ENCODE assay signal across 1 cellular context in the genomic region with DNA sequence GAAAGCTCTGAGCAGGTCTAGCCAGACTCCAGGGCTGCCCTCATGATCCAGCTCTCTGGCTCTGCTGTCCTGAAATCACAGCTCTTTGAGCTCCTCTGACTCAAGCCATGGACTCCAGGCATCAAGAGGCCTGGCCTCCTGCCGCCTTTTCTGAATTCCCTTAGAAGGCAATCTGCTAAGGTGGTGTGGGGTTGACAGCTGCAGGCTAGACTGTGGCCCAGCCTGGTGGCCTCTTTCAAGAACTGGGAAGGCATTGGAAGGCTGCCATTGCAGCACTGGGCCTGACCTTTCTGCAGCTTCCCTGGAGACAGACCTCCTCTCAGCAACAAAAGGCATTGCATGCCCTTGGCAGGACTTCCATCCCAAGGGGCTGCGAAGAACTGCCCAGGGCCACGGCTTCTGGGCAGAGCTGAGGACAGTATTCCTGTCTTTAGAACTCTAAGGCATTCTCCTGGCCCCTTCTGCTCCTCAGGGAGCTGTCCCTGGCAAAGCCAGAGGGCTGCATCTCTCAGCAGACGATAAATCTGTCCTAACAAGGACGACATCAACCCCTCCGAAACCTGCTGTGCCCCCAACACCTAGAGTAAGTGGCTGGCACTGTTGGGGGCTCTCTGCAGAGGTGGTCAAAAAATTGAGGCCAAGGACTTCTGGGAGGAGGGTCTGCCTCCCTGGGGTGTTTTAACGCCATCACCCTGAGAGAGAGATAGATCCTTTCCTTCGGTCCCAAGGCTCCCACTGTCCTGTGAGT.
TF ChIP-seq lines count a peak whose summit lies in the region.

No MANE protein-coding gene starts in this region.

TF ChIP-seq in GM23338, 12 proteins besides CTCF, POLR2A, EP300 and RAD21 (continued from another document):
- TF ChIP-seq, protein P1, sequence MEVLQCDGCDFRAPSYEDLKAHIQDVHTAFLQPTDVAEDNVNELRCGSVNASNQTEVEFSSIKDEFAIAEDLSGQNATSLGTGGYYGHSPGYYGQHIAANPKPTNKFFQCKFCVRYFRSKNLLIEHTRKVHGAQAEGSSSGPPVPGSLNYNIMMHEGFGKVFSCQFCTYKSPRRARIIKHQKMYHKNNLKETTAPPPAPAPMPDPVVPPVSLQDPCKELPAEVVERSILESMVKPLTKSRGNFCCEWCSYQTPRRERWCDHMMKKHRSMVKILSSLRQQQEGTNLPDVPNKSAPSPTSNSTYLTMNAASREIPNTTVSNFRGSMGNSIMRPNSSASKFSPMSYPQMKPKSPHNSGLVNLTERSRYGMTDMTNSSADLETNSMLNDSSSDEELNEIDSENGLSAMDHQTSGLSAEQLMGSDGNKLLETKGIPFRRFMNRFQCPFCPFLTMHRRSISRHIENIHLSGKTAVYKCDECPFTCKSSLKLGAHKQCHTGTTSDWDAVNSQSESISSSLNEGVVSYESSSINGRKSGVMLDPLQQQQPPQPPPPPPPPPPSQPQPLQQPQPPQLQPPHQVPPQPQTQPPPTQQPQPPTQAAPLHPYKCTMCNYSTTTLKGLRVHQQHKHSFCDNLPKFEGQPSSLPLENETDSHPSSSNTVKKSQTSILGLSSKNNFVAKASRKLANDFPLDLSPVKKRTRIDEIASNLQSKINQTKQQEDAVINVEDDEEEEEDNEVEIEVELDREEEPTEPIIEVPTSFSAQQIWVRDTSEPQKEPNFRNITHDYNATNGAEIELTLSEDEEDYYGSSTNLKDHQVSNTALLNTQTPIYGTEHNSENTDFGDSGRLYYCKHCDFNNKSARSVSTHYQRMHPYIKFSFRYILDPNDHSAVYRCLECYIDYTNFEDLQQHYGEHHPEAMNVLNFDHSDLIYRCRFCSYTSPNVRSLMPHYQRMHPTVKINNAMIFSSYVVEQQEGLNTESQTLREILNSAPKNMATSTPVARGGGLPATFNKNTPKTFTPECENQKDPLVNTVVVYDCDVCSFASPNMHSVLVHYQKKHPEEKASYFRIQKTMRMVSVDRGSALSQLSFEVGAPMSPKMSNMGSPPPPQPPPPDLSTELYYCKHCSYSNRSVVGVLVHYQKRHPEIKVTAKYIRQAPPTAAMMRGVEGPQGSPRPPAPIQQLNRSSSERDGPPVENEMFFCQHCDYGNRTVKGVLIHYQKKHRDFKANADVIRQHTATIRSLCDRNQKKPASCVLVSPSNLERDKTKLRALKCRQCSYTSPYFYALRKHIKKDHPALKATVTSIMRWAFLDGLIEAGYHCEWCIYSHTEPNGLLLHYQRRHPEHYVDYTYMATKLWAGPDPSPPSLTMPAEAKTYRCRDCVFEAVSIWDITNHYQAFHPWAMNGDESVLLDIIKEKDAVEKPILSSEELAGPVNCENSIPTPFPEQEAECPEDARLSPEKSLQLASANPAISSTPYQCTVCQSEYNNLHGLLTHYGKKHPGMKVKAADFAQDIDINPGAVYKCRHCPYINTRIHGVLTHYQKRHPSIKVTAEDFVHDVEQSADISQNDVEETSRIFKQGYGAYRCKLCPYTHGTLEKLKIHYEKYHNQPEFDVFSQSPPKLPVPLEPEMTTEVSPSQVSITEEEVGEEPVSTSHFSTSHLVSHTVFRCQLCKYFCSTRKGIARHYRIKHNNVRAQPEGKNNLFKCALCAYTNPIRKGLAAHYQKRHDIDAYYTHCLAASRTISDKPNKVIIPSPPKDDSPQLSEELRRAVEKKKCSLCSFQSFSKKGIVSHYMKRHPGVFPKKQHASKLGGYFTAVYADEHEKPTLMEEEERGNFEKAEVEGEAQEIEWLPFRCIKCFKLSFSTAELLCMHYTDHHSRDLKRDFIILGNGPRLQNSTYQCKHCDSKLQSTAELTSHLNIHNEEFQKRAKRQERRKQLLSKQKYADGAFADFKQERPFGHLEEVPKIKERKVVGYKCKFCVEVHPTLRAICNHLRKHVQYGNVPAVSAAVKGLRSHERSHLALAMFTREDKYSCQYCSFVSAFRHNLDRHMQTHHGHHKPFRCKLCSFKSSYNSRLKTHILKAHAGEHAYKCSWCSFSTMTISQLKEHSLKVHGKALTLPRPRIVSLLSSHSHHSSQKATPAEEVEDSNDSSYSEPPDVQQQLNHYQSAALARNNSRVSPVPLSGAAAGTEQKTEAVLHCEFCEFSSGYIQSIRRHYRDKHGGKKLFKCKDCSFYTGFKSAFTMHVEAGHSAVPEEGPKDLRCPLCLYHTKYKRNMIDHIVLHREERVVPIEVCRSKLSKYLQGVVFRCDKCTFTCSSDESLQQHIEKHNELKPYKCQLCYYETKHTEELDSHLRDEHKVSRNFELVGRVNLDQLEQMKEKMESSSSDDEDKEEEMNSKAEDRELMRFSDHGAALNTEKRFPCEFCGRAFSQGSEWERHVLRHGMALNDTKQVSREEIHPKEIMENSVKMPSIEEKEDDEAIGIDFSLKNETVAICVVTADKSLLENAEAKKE (CRISPR knock-in tag; IDR thresholded peaks at IDR 0.05): no peak
